In genomic region chr20:58436868-58437645, GRCh38 we compare ENCODE assay signal across 1 cellular context.
TF ChIP-seq lines count a peak whose summit lies in the region.

No MANE protein-coding gene starts in this region.

TF ChIP-seq in GM23338, 12 proteins besides CTCF, POLR2A, EP300 and RAD21 (continued from another document):
- no peak for TF ChIP-seq REST (IDR thresholded peaks at IDR 0.05; ENCODE audit: unreplicated experiment)
- TF ChIP-seq EZH2 (IDR thresholded peaks at IDR 0.05; ENCODE audit: low read depth, unreplicated experiment), result no peak
- no peak for TF ChIP-seq JUNB (IDR thresholded peaks at IDR 0.05; ENCODE audit: unreplicated experiment)
- TF ChIP-seq EZH2phosphoT487 (IDR thresholded peaks at IDR 0.05; ENCODE audit: unreplicated experiment), result no peak
- TF ChIP-seq ZNF331 (CRISPR knock-in tag; IDR thresholded peaks at IDR 0.05; ENCODE audit: low read depth), result no peak
- TF ChIP-seq ZNF462 (CRISPR knock-in tag; IDR thresholded peaks at IDR 0.05), result no peak
